In the genomic region with DNA sequence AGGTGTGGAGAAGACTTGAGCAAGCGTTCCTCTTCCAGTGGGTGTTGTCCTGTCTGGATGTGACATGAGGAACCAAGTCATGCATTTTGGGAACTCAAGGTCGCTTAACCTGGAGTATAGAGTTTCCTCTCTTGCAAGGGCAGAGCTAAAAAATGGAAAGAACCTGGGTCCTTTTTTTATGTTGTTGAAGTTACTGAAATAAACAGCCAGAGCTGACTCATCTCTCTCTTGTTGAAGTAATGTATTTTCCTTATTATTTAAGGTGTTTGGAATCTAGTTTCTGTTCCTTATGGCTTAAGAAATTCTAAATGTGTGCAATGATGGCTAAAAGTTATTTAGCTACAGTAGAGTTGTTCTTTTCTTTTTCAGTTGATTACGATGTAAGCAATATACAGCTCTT, we compare ENCODE assay signal across 20 cellular contexts.
DNase-seq lines count a peak whose midpoint lies in the region; ATAC-seq and TF ChIP-seq lines count a peak whose summit lies in the region.
"Had no signal": no experiment of that assay in that cellular context is flagged by ENCODE, and none has a peak within 500 bp of the region (broad histone marks: within the 10 kb centered on the region; RNA-seq: fewer than 3 reads in every experiment).

No MANE protein-coding gene starts in this region.

- H3K4me1 Mint-ChIP-seq in activated CD4-positive, alpha-beta memory T cell treated with anti-CD3 and anti-CD28 coated beads for 36 hours (ENCODE audit: low read depth) = peaks cover 26% of the 10 kb centered on the region
- H3K4me1 Mint-ChIP-seq in activated CD4-positive, alpha-beta memory T cell treated with anti-CD3 and anti-CD28 coated beads, Interleukin-2, amount 10 ng/mL, durations not matched to agents 7 days and 5 days = peaks cover 6% of the 10 kb centered on the region

- DNase-seq in activated CD4-positive, alpha-beta memory T cell treated with anti-CD3 and anti-CD28 coated beads for 36 hours = no peak
- DNase-seq in activated CD4-positive, alpha-beta memory T cell treated with anti-CD3 and anti-CD28 coated beads, Interleukin-2, amount 10 ng/mL, durations not matched to agents 7 days and 5 days = no peak
- peak; percentile 13 for DNase-seq in choroid plexus epithelial cell (ENCODE audit: low read depth)
- no peak for DNase-seq in lung (ENCODE audit: low spot score)
- no peak for DNase-seq in tibial artery
- DNase-seq in CD1c-positive myeloid dendritic cell (ENCODE audit: extremely low spot score) = no peak
- no peak for DNase-seq in HUDEP-2 (lab: John Stamatoyannopoulos, UW; ENCODE audit: unreplicated experiment in 76 of 76)
- DNase-seq in thyroid gland = no peak
- DNase-seq: 8988T; activated CD4-positive, alpha-beta T cell treated with anti-CD3 and anti-CD28 coated beads for 4 hours; activated naive CD4-positive, alpha-beta T cell treated with anti-CD3 and anti-CD28 coated beads, Interleukin-2, amount 10 ng/mL, durations not matched to agents 7 days and 5 days; effector CD8-positive, alpha-beta T cell; foreskin melanocyte; KBM-7; NCI-H1436 treated with DMSO at 0.1 percent for 48 hours; NCI-H226; occipital lobe; stimulated activated naive CD8-positive, alpha-beta T cell treated with anti-CD3 and anti-CD28 coated beads, Interleukin-15, amount 100 ng/mL, for 72 hours had no signal

- whole genome bisulfite sequencing in lung, 2 donors = 81 to 89% methylated on average over 3 of the region's 3 CpGs
- 93% methylated on average over 3 of the region's 3 CpGs for WGBS in thyroid gland, 2 donors

- H3K4me3 Mint-ChIP-seq in activated CD4-positive, alpha-beta memory T cell treated with anti-CD3 and anti-CD28 coated beads for 36 hours = no peak overlapping the region
- H3K4me3 Mint-ChIP-seq in activated CD4-positive, alpha-beta memory T cell treated with anti-CD3 and anti-CD28 coated beads, Interleukin-2, amount 10 ng/mL, durations not matched to agents 7 days and 5 days = no peak overlapping the region
- H3K4me3 Mint-ChIP-seq: activated naive CD4-positive, alpha-beta T cell treated with anti-CD3 and anti-CD28 coated beads, Interleukin-2, amount 10 ng/mL, durations not matched to agents 7 days and 5 days; stimulated activated naive CD8-positive, alpha-beta T cell treated with anti-CD3 and anti-CD28 coated beads, Interleukin-15, amount 100 ng/mL, for 72 hours had no signal

- no peaks in the 10 kb centered on the region for H3K36me3 ChIP-seq in lung (ENCODE audit: control insufficient read depth in 2 of 2, insufficient read depth in 2 of 2, low read length in 2 of 2)
- no peaks in the 10 kb centered on the region for H3K36me3 ChIP-seq in tibial artery
- H3K36me3 ChIP-seq in thyroid gland = no peaks in the 10 kb centered on the region
- H3K36me3 ChIP-seq: breast epithelium had no signal

- POLR2A ChIA-PET in activated CD4-positive, alpha-beta memory T cell treated with anti-CD3 and anti-CD28 coated beads for 36 hours (lab: Charles Lee) = interaction anchor here (1.4 kb wide), 1 partner anchor 21 kb away, joined by 3 read pairs; no protein-coding TSS in a partner anchor
- POLR2A ChIA-PET in activated CD4-positive, alpha-beta memory T cell treated with anti-CD3 and anti-CD28 coated beads, Interleukin-2, amount 10 ng/mL, durations not matched to agents 7 days and 5 days (lab: Charles Lee) = no interaction called here

- H3K27me3 Mint-ChIP-seq in activated CD4-positive, alpha-beta memory T cell treated with anti-CD3 and anti-CD28 coated beads for 36 hours = no peaks in the 10 kb centered on the region
- no peaks in the 10 kb centered on the region for H3K27me3 Mint-ChIP-seq in activated CD4-positive, alpha-beta memory T cell treated with anti-CD3 and anti-CD28 coated beads, Interleukin-2, amount 10 ng/mL, durations not matched to agents 7 days and 5 days
- H3K27me3 Mint-ChIP-seq: activated naive CD4-positive, alpha-beta T cell treated with anti-CD3 and anti-CD28 coated beads, Interleukin-2, amount 10 ng/mL, durations not matched to agents 7 days and 5 days; stimulated activated naive CD8-positive, alpha-beta T cell treated with anti-CD3 and anti-CD28 coated beads, Interleukin-15, amount 100 ng/mL, for 72 hours had no signal

- ATAC-seq in lung (ENCODE audit: insufficient read depth, low FRiP score) = no peak
- ATAC-seq: stimulated activated naive CD8-positive, alpha-beta T cell treated with anti-CD3 and anti-CD28 coated beads, Interleukin-15, amount 100 ng/mL, for 72 hours had no signal

- CTCF ChIA-PET in activated CD4-positive, alpha-beta memory T cell treated with anti-CD3 and anti-CD28 coated beads for 36 hours (lab: Charles Lee) = interaction anchor here (0.8 to 1.5 kb wide), 2 partner anchors 21 to 100 kb away, joined by 3 read pairs; no protein-coding TSS in a partner anchor
- CTCF ChIA-PET in activated CD4-positive, alpha-beta memory T cell treated with anti-CD3 and anti-CD28 coated beads, Interleukin-2, amount 10 ng/mL, durations not matched to agents 7 days and 5 days (lab: Charles Lee) = interaction anchor here (1.1 kb wide), 1 partner anchor 101 kb away, joined by 3 read pairs; no protein-coding TSS in a partner anchor

- H3K4me3 ChIP-seq in choroid plexus epithelial cell (ENCODE audit: low read depth, low read length) = no peak overlapping the region
- no peak overlapping the region for H3K4me3 ChIP-seq in lung
- H3K4me3 ChIP-seq in tibial artery = no peak overlapping the region
- no peak overlapping the region for H3K4me3 ChIP-seq in thyroid gland (replicated peaks in 1 of 3)
- H3K4me3 ChIP-seq: BLaER1 treated with 17β-estradiol and CSF1 and Interleukin-3, amounts not matched to agents 10 nM and 100 nM; breast epithelium had no signal

- TF ChIP-seq POLR2A in thyroid gland (IDR thresholded peaks at IDR 0.05) = no peak

- intact Hi-C loops in activated CD4-positive, alpha-beta memory T cell treated with anti-CD3 and anti-CD28 coated beads for 36 hours (cut with micrococcal nuclease) = loop anchor here (1.0 to 5.0 kb wide), 3 partner anchors 27 to 375 kb away; no protein-coding TSS in a partner anchor
- intact Hi-C loops in tibial artery (cut with DNase I; ENCODE audit: low total_unique reads) = no loop called here
- intact Hi-C loops in thyroid gland (cut with DNase I) = no loop called here

- no peaks in the 10 kb centered on the region for H3K27me3 ChIP-seq in lung (ENCODE audit: control insufficient read depth, insufficient read depth)
- H3K27me3 ChIP-seq in tibial artery = no peaks in the 10 kb centered on the region
- H3K27me3 ChIP-seq in thyroid gland = no peaks in the 10 kb centered on the region
- H3K27me3 ChIP-seq: BLaER1 treated with 17β-estradiol and CSF1 and Interleukin-3, amounts not matched to agents 10 nM and 100 nM; breast epithelium had no signal

- H3K9me3 ChIP-seq in lung (ENCODE audit: control insufficient read depth in 2 of 2, insufficient read depth in 1 of 2, low read length in 1 of 2) (no peaks in the 10 kb centered on the region), tibial artery (peaks cover 0 to 4% (median 0%) of the 10 kb centered on the region in 3 donors), thyroid gland (no peaks in the 10 kb centered on the region)
- H3K9me3 ChIP-seq: breast epithelium had no signal

- H3K27ac ChIP-seq in lung (ENCODE audit: low read depth in 1 of 2, low read length in 1 of 2) = peak overlapping the region; percentile 9 to 64
- H3K27ac ChIP-seq in tibial artery = peak overlapping the region; percentile 58 to 68
- peak overlapping the region in 1 of 3 donors; percentile 11 for H3K27ac ChIP-seq in thyroid gland
- H3K27ac ChIP-seq: BLaER1 treated with 17β-estradiol and CSF1 and Interleukin-3, amounts not matched to agents 10 nM and 100 nM had no signal

- H3K4me1 ChIP-seq in lung (ENCODE audit: control insufficient read depth in 2 of 2, insufficient read depth in 2 of 2, low read length in 2 of 2) = peaks cover 3 to 24% of the 10 kb centered on the region in 2 donors
- H3K4me1 ChIP-seq in tibial artery = peaks cover 0 to 65% (median 27%) of the 10 kb centered on the region in 4 donors
- peaks cover 4% of the 10 kb centered on the region in 2 donors for H3K4me1 ChIP-seq in thyroid gland

- peaks cover 6% of the 10 kb centered on the region for H3K9me3 Mint-ChIP-seq in activated CD4-positive, alpha-beta memory T cell treated with anti-CD3 and anti-CD28 coated beads for 36 hours
- H3K9me3 Mint-ChIP-seq in activated CD4-positive, alpha-beta memory T cell treated with anti-CD3 and anti-CD28 coated beads, Interleukin-2, amount 10 ng/mL, durations not matched to agents 7 days and 5 days = peaks cover 2% of the 10 kb centered on the region
- H3K9me3 Mint-ChIP-seq: activated naive CD4-positive, alpha-beta T cell treated with anti-CD3 and anti-CD28 coated beads, Interleukin-2, amount 10 ng/mL, durations not matched to agents 7 days and 5 days had no signal

- H3K27ac Mint-ChIP-seq in activated CD4-positive, alpha-beta memory T cell treated with anti-CD3 and anti-CD28 coated beads for 36 hours = peak overlapping the region; percentile 26
- no peak overlapping the region for H3K27ac Mint-ChIP-seq in activated CD4-positive, alpha-beta memory T cell treated with anti-CD3 and anti-CD28 coated beads, Interleukin-2, amount 10 ng/mL, durations not matched to agents 7 days and 5 days
- H3K27ac Mint-ChIP-seq: activated naive CD4-positive, alpha-beta T cell treated with anti-CD3 and anti-CD28 coated beads, Interleukin-2, amount 10 ng/mL, durations not matched to agents 7 days and 5 days; stimulated activated naive CD8-positive, alpha-beta T cell treated with anti-CD3 and anti-CD28 coated beads, Interleukin-15, amount 100 ng/mL, for 72 hours had no signal

- peaks cover 7% of the 10 kb centered on the region for H3K36me3 Mint-ChIP-seq in activated CD4-positive, alpha-beta memory T cell treated with anti-CD3 and anti-CD28 coated beads for 36 hours
- peaks cover 10% of the 10 kb centered on the region for H3K36me3 Mint-ChIP-seq in activated CD4-positive, alpha-beta memory T cell treated with anti-CD3 and anti-CD28 coated beads, Interleukin-2, amount 10 ng/mL, durations not matched to agents 7 days and 5 days (ENCODE audit: low read depth)

- TF ChIP-seq CTCF in choroid plexus epithelial cell (conservative IDR thresholded peaks at IDR 0.05; ENCODE audit: low read depth, low read length) (no peak), lung (IDR thresholded peaks at IDR 0.05; ENCODE audit: control extremely low read depth, extremely low read depth) (no peak), tibial artery (IDR thresholded peaks at IDR 0.05) (no peak), thyroid gland (IDR thresholded peaks at IDR 0.05) (no peak)
